8 cellular contexts compared by ENCODE assay signal in genomic region chr7:25260862-25261454, GRCh38. TPM values are rescaled to one million over a fixed set of nuclear protein-coding genes. Genes with fewer than 3 reads are reported as not detected.
DNase-seq lines count a peak whose midpoint lies in the region; ATAC-seq and TF ChIP-seq lines count a peak whose summit lies in the region.

No MANE protein-coding gene starts in this region.

- no peak overlapping the region for H3K4me2 ChIP-seq in trophoblast cell (ENCODE audit: low read length)

- H2BK5ac ChIP-seq in trophoblast cell (ENCODE audit: low read depth, low read length, poor library complexity) = no peak overlapping the region

- H2BK12ac ChIP-seq in trophoblast cell (ENCODE audit: low read length) = no peak overlapping the region

- POLR2A ChIA-PET in RWPE1 (lab: Yijun Ruan, JAX; ENCODE audit: low non-redundant PET) = no interaction called here

- CTCF ChIA-PET in RWPE1 (lab: Yijun Ruan, JAX) = interaction anchor here (1.0 kb wide), 1 partner anchor 131 kb away, joined by 3 read pairs; no protein-coding TSS in a partner anchor

- no peaks in the 10 kb centered on the region for H3K27me3 ChIP-seq in trophoblast cell (ENCODE audit: insufficient read depth, low read length)

- no peaks in the 10 kb centered on the region for H3K79me1 ChIP-seq in trophoblast cell (ENCODE audit: low read length)

- no peak overlapping the region for H4K91ac ChIP-seq in trophoblast cell (ENCODE audit: low read depth, low read length)

- H3K79me2 ChIP-seq in trophoblast cell (ENCODE audit: control insufficient read depth, insufficient read depth, low read length, poor library complexity) = no peaks in the 10 kb centered on the region

- H3K4ac ChIP-seq in trophoblast cell (ENCODE audit: low read depth, low read length) = no peak overlapping the region

- H3K9me3 ChIP-seq in trophoblast cell (ENCODE audit: insufficient read depth, low read depth, low read length) = no peaks in the 10 kb centered on the region

- ATAC-seq in GM21515 (IDR thresholded peaks at IDR 0.05; ENCODE audit: unreplicated experiment) (peak; percentile 56), HG03571 (IDR thresholded peaks at IDR 0.05; ENCODE audit: unreplicated experiment) (no peak), HG02970 (IDR thresholded peaks at IDR 0.05; ENCODE audit: low FRiP score, unreplicated experiment) (no peak)

- peaks cover 2 to 4% of the 10 kb centered on the region in 2 experiments for H3K4me1 ChIP-seq in trophoblast cell (ENCODE audit: control insufficient read depth in 1 of 2, insufficient read depth in 2 of 2, low read length in 2 of 2)

- H3K18ac ChIP-seq in trophoblast cell (ENCODE audit: low read length) = no peak overlapping the region

- TF ChIP-seq CTCF in RWPE1 (conservative IDR thresholded peaks at IDR 0.05; ENCODE audit: low read depth) = no peak

- peak; percentile 33 to 45 for DNase-seq in AML-193 (lab: John Stamatoyannopoulos, UW)
- DNase-seq in RWPE1 (ENCODE audit: low spot score) = peak; percentile 15
- DNase-seq in germinal center (ENCODE audit: low spot score) = peak; percentile 24
- no peak for DNase-seq in trophoblast cell
- no peak for DNase-seq in NCI-H510A treated with DMSO at 0.1 percent for 48 hours (lab: John Stamatoyannopoulos, UW)

- no peak overlapping the region for H2AFZ ChIP-seq in trophoblast cell (ENCODE audit: insufficient read depth, low read length, poor library complexity)

- H3K4me3 ChIP-seq in trophoblast cell (ENCODE audit: low read depth, low read length) = no peak overlapping the region

- no peak overlapping the region for H4K12ac ChIP-seq in trophoblast cell (ENCODE audit: low read depth, low read length)

- no peak overlapping the region for H2BK120ac ChIP-seq in trophoblast cell (ENCODE audit: insufficient read depth, low read length, poor library complexity)

- H4K8ac ChIP-seq in trophoblast cell (ENCODE audit: low read depth, low read length) = no peak overlapping the region

- H3K14ac ChIP-seq in trophoblast cell (ENCODE audit: low read length) = no peak overlapping the region

- H3K36me3 ChIP-seq in trophoblast cell (ENCODE audit: control insufficient read depth in 1 of 2, insufficient read depth in 2 of 2, low read length in 2 of 2) = no peaks in the 10 kb centered on the region

- no peak overlapping the region for H3K27ac ChIP-seq in RWPE1
- no peak overlapping the region for H3K27ac ChIP-seq in trophoblast cell (ENCODE audit: low read depth, low read length)

- no peak overlapping the region for H3K9ac ChIP-seq in trophoblast cell (ENCODE audit: low read length)

- H3K23ac ChIP-seq in trophoblast cell (ENCODE audit: low read length) = no peak overlapping the region

- H2AK5ac ChIP-seq in trophoblast cell (ENCODE audit: low read length) = no peak overlapping the region

- no CpG with 5 or more reads among the region's 5 CpGs for WGBS in trophoblast cell (ENCODE audit: extremely low coverage, insufficient coverage, insufficient read length)

RNA-seq across cellular contexts. Expression of gene NPVF, which starts 32.7 kb away (rescaled TPM):
- not detected in 2 replicates for polyA plus RNA-seq in trophoblast cell (2013)

Comparison
In these comparisons a context has a peak if more than half of its experiments do, and no peak if none do; other contexts are left out.
1. DNase-seq: peak in AML-193 (2 of 2), RWPE1 (single experiment) and germinal center (single experiment); none in trophoblast cell (0 of 2) and NCI-H510A treated with DMSO at 0.1 percent for 48 hours (single experiment).